ENCODE assay signal across 2 cellular contexts in genomic region chr13:99505814-99506269, GRCh38.
TF ChIP-seq lines count a peak whose summit lies in the region.

No MANE protein-coding gene starts in this region.

TF ChIP-seq in HCT116, 20 proteins besides CTCF, POLR2A, EP300 and RAD21 (continued from another document):
- TF ChIP-seq, protein P1, sequence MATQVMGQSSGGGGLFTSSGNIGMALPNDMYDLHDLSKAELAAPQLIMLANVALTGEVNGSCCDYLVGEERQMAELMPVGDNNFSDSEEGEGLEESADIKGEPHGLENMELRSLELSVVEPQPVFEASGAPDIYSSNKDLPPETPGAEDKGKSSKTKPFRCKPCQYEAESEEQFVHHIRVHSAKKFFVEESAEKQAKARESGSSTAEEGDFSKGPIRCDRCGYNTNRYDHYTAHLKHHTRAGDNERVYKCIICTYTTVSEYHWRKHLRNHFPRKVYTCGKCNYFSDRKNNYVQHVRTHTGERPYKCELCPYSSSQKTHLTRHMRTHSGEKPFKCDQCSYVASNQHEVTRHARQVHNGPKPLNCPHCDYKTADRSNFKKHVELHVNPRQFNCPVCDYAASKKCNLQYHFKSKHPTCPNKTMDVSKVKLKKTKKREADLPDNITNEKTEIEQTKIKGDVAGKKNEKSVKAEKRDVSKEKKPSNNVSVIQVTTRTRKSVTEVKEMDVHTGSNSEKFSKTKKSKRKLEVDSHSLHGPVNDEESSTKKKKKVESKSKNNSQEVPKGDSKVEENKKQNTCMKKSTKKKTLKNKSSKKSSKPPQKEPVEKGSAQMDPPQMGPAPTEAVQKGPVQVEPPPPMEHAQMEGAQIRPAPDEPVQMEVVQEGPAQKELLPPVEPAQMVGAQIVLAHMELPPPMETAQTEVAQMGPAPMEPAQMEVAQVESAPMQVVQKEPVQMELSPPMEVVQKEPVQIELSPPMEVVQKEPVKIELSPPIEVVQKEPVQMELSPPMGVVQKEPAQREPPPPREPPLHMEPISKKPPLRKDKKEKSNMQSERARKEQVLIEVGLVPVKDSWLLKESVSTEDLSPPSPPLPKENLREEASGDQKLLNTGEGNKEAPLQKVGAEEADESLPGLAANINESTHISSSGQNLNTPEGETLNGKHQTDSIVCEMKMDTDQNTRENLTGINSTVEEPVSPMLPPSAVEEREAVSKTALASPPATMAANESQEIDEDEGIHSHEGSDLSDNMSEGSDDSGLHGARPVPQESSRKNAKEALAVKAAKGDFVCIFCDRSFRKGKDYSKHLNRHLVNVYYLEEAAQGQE (IDR thresholded peaks at IDR 0.05; ENCODE audit: low read depth): no peak
- TF ChIP-seq ZFX (IDR thresholded peaks at IDR 0.05) (no peak), EZH2 (IDR thresholded peaks at IDR 0.05) (no peak), TCF7L2 (IDR thresholded peaks at IDR 0.05; ENCODE audit: borderline replicate concordance, extremely low read depth, insufficient read depth, insufficient read length) (no peak), CEBPB (IDR thresholded peaks at IDR 0.05; ENCODE audit: low read depth) (no peak), SRF (IDR thresholded peaks at IDR 0.05; ENCODE audit: low read depth) (no peak), FOSL1 (IDR thresholded peaks at IDR 0.05; ENCODE audit: low read depth) (no peak), EGR1 (IDR thresholded peaks at IDR 0.05; ENCODE audit: low read depth) (no peak), SIN3A (IDR thresholded peaks at IDR 0.05; ENCODE audit: low read depth) (no peak), ZBTB33 (IDR thresholded peaks at IDR 0.05; ENCODE audit: extremely low read depth, insufficient replicate concordance, low read length) (no peak), SP1 (IDR thresholded peaks at IDR 0.05; ENCODE audit: low read depth) (no peak), JUND (IDR thresholded peaks at IDR 0.05) (no peak), POLR2AphosphoS5 (IDR thresholded peaks at IDR 0.05; ENCODE audit: low read depth, low read length) (no peak), YY1 (IDR thresholded peaks at IDR 0.05; ENCODE audit: extremely low read depth, insufficient replicate concordance, low read depth, low read length) (no peak)
- TF ChIP-seq, protein P2, sequence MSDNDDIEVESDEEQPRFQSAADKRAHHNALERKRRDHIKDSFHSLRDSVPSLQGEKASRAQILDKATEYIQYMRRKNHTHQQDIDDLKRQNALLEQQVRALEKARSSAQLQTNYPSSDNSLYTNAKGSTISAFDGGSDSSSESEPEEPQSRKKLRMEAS (IDR thresholded peaks at IDR 0.05): no peak

TF ChIP-seq in WTC11, 78 proteins besides CTCF, POLR2A, EP300 and RAD21 (continued from another document):
- TF ChIP-seq, protein P3, sequence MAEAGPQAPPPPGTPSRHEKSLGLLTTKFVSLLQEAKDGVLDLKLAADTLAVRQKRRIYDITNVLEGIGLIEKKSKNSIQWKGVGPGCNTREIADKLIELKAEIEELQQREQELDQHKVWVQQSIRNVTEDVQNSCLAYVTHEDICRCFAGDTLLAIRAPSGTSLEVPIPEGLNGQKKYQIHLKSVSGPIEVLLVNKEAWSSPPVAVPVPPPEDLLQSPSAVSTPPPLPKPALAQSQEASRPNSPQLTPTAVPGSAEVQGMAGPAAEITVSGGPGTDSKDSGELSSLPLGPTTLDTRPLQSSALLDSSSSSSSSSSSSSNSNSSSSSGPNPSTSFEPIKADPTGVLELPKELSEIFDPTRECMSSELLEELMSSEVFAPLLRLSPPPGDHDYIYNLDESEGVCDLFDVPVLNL (CRISPR knock-in tag; IDR thresholded peaks at IDR 0.05; ENCODE audit: borderline replicate concordance, low read depth): no peak
- TF ChIP-seq PREB (CRISPR knock-in tag; IDR thresholded peaks at IDR 0.05; ENCODE audit: borderline replicate concordance): no peak
- TF ChIP-seq NFYB (CRISPR knock-in tag; conservative IDR thresholded peaks at IDR 0.05; ENCODE audit: low read depth): no peak
- TF ChIP-seq HMGA2 (CRISPR knock-in tag; IDR thresholded peaks at IDR 0.05): no peak
- TF ChIP-seq MYBL2 (CRISPR knock-in tag; IDR thresholded peaks at IDR 0.05): no peak
- no peak for TF ChIP-seq EMX1 (CRISPR knock-in tag; IDR thresholded peaks at IDR 0.05)
- no peak for TF ChIP-seq ZNF671 (CRISPR knock-in tag; IDR thresholded peaks at IDR 0.05)
- TF ChIP-seq ZNF532 (CRISPR knock-in tag; IDR thresholded peaks at IDR 0.05; ENCODE audit: borderline replicate concordance): no peak
- no peak for TF ChIP-seq CREB1 (CRISPR knock-in tag; IDR thresholded peaks at IDR 0.05)
- no peak for TF ChIP-seq ZNF121 (CRISPR knock-in tag; IDR thresholded peaks at IDR 0.05)
- TF ChIP-seq, protein P4, sequence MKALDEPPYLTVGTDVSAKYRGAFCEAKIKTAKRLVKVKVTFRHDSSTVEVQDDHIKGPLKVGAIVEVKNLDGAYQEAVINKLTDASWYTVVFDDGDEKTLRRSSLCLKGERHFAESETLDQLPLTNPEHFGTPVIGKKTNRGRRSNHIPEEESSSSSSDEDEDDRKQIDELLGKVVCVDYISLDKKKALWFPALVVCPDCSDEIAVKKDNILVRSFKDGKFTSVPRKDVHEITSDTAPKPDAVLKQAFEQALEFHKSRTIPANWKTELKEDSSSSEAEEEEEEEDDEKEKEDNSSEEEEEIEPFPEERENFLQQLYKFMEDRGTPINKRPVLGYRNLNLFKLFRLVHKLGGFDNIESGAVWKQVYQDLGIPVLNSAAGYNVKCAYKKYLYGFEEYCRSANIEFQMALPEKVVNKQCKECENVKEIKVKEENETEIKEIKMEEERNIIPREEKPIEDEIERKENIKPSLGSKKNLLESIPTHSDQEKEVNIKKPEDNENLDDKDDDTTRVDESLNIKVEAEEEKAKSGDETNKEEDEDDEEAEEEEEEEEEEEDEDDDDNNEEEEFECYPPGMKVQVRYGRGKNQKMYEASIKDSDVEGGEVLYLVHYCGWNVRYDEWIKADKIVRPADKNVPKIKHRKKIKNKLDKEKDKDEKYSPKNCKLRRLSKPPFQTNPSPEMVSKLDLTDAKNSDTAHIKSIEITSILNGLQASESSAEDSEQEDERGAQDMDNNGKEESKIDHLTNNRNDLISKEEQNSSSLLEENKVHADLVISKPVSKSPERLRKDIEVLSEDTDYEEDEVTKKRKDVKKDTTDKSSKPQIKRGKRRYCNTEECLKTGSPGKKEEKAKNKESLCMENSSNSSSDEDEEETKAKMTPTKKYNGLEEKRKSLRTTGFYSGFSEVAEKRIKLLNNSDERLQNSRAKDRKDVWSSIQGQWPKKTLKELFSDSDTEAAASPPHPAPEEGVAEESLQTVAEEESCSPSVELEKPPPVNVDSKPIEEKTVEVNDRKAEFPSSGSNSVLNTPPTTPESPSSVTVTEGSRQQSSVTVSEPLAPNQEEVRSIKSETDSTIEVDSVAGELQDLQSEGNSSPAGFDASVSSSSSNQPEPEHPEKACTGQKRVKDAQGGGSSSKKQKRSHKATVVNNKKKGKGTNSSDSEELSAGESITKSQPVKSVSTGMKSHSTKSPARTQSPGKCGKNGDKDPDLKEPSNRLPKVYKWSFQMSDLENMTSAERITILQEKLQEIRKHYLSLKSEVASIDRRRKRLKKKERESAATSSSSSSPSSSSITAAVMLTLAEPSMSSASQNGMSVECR (CRISPR knock-in tag; IDR thresholded peaks at IDR 0.05; ENCODE audit: borderline replicate concordance): no peak
- TF ChIP-seq FOXJ3 (CRISPR knock-in tag; IDR thresholded peaks at IDR 0.05; ENCODE audit: borderline replicate concordance): no peak
- TF ChIP-seq ATF6 (CRISPR knock-in tag; IDR thresholded peaks at IDR 0.05): no peak
